8 cellular contexts compared by ENCODE assay signal in genomic region chr2:121810959-121811853, GRCh38. TPM values are rescaled to one million over a fixed set of nuclear protein-coding genes. Genes with fewer than 3 reads are reported as not detected.
DNase-seq lines count a peak whose midpoint lies in the region; ATAC-seq, FAIRE-seq and TF ChIP-seq lines count a peak whose summit lies in the region.

No MANE protein-coding gene starts in this region.

- H3K4me1 ChIP-seq in HEK293 (ENCODE audit: control insufficient read depth, insufficient read depth, low read length) (no peaks in the 10 kb centered on the region), RWPE2 (ENCODE audit: insufficient read depth, poor library complexity, severe bottlenecking) (no peaks in the 10 kb centered on the region), endothelial cell of umbilical vein (ENCODE audit: control insufficient read depth, extremely low read depth, insufficient read depth, low read length) (no peaks in the 10 kb centered on the region), mucosa of descending colon (ENCODE audit: low read depth) (no peaks in the 10 kb centered on the region)

- no peaks in the 10 kb centered on the region for H3K9me1 ChIP-seq in endothelial cell of umbilical vein (replicated peaks; ENCODE audit: control insufficient read depth, extremely low read depth, insufficient read depth, low read length)

- dilution Hi-C loops in endothelial cell of umbilical vein (cut with MboI; ENCODE audit: extremely low pct_ligation_motif_present, low sequenced_read_pairs): no loop called here

- peak; percentile 97 for FAIRE-seq in endothelial cell of umbilical vein (lab: Jason Lieb, UNC)

- H3K4me2 ChIP-seq in endothelial cell of umbilical vein (ENCODE audit: insufficient read depth, low read length): no peak overlapping the region

- no peak overlapping the region for H3K9ac ChIP-seq in endothelial cell of umbilical vein (replicated peaks; ENCODE audit: extremely low read depth, insufficient read depth, low read length)

- peak; percentile 25 for DNase-seq in stimulated activated CD4-positive, alpha-beta T cell treated with anti-CD3 and anti-CD28 coated beads, Interleukin-15, amount 100 ng/mL, for 24 hours
- DNase-seq in stimulated activated CD4-positive, alpha-beta T cell treated with anti-CD3 and anti-CD28 coated beads, Interleukin-1b, Interleukin-23, amount 100 ng/mL, for 48 hours: no peak
- peak; percentile 44 for DNase-seq in MG63
- no peak for DNase-seq in RWPE2 (ENCODE audit: low spot score)
- DNase-seq in endothelial cell of umbilical vein (ENCODE audit: low read depth, low spot score): peak; percentile 62
- peak in 2 of 3 donors; percentile 42 to 47 for DNase-seq in mucosa of descending colon

- no peaks in the 10 kb centered on the region for H4K20me1 ChIP-seq in endothelial cell of umbilical vein (replicated peaks; ENCODE audit: control insufficient read depth, extremely low read depth, insufficient read depth, low read length)

- H3K27me3 ChIP-seq in MG63 (no peaks in the 10 kb centered on the region), RWPE2 (ENCODE audit: insufficient read depth, poor library complexity, severe bottlenecking) (no peaks in the 10 kb centered on the region), endothelial cell of umbilical vein (ENCODE audit: control insufficient read depth in 2 of 2, insufficient read depth in 2 of 2, low read length in 2 of 2) (peaks cover 0 to 2% of the 10 kb centered on the region in 2 experiments)

- TF ChIP-seq CTCF in HEK293 (tag by site-specific recombination; IDR thresholded peaks at IDR 0.05) (peak; percentile 32; the same call in 1 of the 2 replicates), RWPE2 (IDR thresholded peaks at IDR 0.05; ENCODE audit: poor library complexity, severe bottlenecking) (peak; percentile 81), endothelial cell of umbilical vein (IDR thresholded peaks at IDR 0.05; ENCODE audit: extremely low read depth in 1 of 2, insufficient read depth in 1 of 2, low read depth in 1 of 2, low read length in 2 of 2) (peak; percentile 50 to 61), mucosa of descending colon (IDR thresholded peaks at IDR 0.05) (no peak)

- CTCF ChIA-PET in HEK293 (lab: Yijun Ruan, JAX) (interaction anchor here (0.5 to 1.3 kb wide), 29 partner anchors 8 to 1831 kb away, joined by 3 to 8 read pairs (median 3); no protein-coding TSS in a partner anchor), endothelial cell of umbilical vein (lab: Charles Lee) (interaction anchor here (0.7 to 1.6 kb wide), 18 partner anchors 9 to 431 kb away, joined by 3 to 16 read pairs (median 3); no protein-coding TSS in a partner anchor)

- H3K4me3 ChIP-seq in HEK293 (ENCODE audit: low read depth, low read length) (no peak overlapping the region), MG63 (no peak overlapping the region), RWPE2 (ENCODE audit: severe bottlenecking) (no peak overlapping the region), endothelial cell of umbilical vein (replicated peaks in 1 of 3; ENCODE audit: insufficient read depth in 1 of 3, low read depth in 1 of 3, low read length in 3 of 3) (no peak overlapping the region), mucosa of descending colon (no peak overlapping the region)

- no peak overlapping the region for H3K27ac ChIP-seq in HEK293 (ENCODE audit: extremely low read depth, low read depth, low read length)
- H3K27ac ChIP-seq in RWPE2 (ENCODE audit: poor library complexity, severe bottlenecking): no peak overlapping the region
- H3K27ac ChIP-seq in endothelial cell of umbilical vein (ENCODE audit: insufficient read depth, low read depth, low read length): no peak overlapping the region

- H3K36me3 ChIP-seq in HEK293 (ENCODE audit: control insufficient read depth in 2 of 2, insufficient read depth in 1 of 2, low read length in 2 of 2): no peaks in the 10 kb centered on the region
- no peaks in the 10 kb centered on the region for H3K36me3 ChIP-seq in MG63
- no peaks in the 10 kb centered on the region for H3K36me3 ChIP-seq in RWPE2 (ENCODE audit: low read depth)
- H3K36me3 ChIP-seq in endothelial cell of umbilical vein (ENCODE audit: control insufficient read depth in 2 of 2, extremely low read depth in 1 of 2, insufficient read depth in 2 of 2, low read length in 2 of 2): no peaks in the 10 kb centered on the region
- H3K36me3 ChIP-seq in mucosa of descending colon (ENCODE audit: low read depth): no peaks in the 10 kb centered on the region

- intact Hi-C loops in endothelial cell of umbilical vein (cut with micrococcal nuclease): no loop called here
- intact Hi-C loops in mucosa of descending colon (cut with DNase I, micrococcal nuclease): no loop called here

- BruUV-seq in endothelial cell of umbilical vein (replicated peaks; lab: Mats Ljungman, UMichigan): no TSS peak

- POLR2A ChIA-PET in HEK293 (lab: Yijun Ruan, JAX) (no interaction called here), endothelial cell of umbilical vein (lab: Charles Lee) (no interaction called here)

- H3K9me3 ChIP-seq in HEK293 (ENCODE audit: control insufficient read depth, insufficient read depth, low read depth, low read length) (no peaks in the 10 kb centered on the region), MG63 (no peaks in the 10 kb centered on the region), RWPE2 (ENCODE audit: severe bottlenecking) (no peaks in the 10 kb centered on the region), endothelial cell of umbilical vein (replicated peaks; ENCODE audit: control insufficient read depth, insufficient read depth, low read length) (no peaks in the 10 kb centered on the region), mucosa of descending colon (no peaks in the 10 kb centered on the region)

- H2AFZ ChIP-seq in endothelial cell of umbilical vein (ENCODE audit: low read depth, low read length): peak overlapping the region; percentile 13

- peak; percentile 85 for ATAC-seq in RWPE2 (ENCODE audit: low read depth)
- peak; percentile 87 for ATAC-seq in mucosa of descending colon
- ATAC-seq in HG02840 (IDR thresholded peaks at IDR 0.05; ENCODE audit: low FRiP score, unreplicated experiment): no peak

- H3K79me2 ChIP-seq in endothelial cell of umbilical vein (ENCODE audit: control insufficient read depth, insufficient read depth, low read length): no peaks in the 10 kb centered on the region

- TF ChIP-seq POLR2A in endothelial cell of umbilical vein (IDR thresholded peaks at IDR 0.05; ENCODE audit: low read depth, low read length): no peak

TF ChIP-seq in HEK293, 187 proteins besides CTCF, POLR2A, EP300 and RAD21 (continues in another document):
- TF ChIP-seq PBX3 (CRISPR knock-in tag; IDR thresholded peaks at IDR 0.05) (no peak), ZNF433 (tag by site-specific recombination; IDR thresholded peaks at IDR 0.05; ENCODE audit: low read depth) (no peak), ZNF155 (tag by site-specific recombination; IDR thresholded peaks at IDR 0.05) (no peak)

TF ChIP-seq in endothelial cell of umbilical vein, 7 proteins besides CTCF, POLR2A, EP300 and RAD21:
- TF ChIP-seq MYC (IDR thresholded peaks at IDR 0.05; ENCODE audit: low read depth, low read length) (no peak), EZH2 (IDR thresholded peaks at IDR 0.05; ENCODE audit: borderline replicate concordance, low read depth, low read length, severe bottlenecking) (no peak), GATA2 (IDR thresholded peaks at IDR 0.05; ENCODE audit: insufficient read depth, insufficient read length, low read depth, low read length) (no peak), JUN (IDR thresholded peaks at IDR 0.05; ENCODE audit: borderline replicate concordance, insufficient read depth, insufficient read length, low read depth) (no peak), POLR2AphosphoS5 (IDR thresholded peaks at IDR 0.05; ENCODE audit: insufficient read depth, low read depth, low read length) (no peak), FOS (IDR thresholded peaks at IDR 0.05; ENCODE audit: borderline replicate concordance, insufficient read depth, low read length) (no peak), MAX (IDR thresholded peaks at IDR 0.05; ENCODE audit: insufficient read depth, insufficient read length) (no peak)

RNA-seq across cellular contexts. Expression of gene TSN, which starts 55.8 kb away (rescaled TPM):
- 24.0 and 29.2 TPM in 2 replicates for total RNA-seq in MG63 (2014; rRNA removed; shearing (Covaris generic); ENCODE audit: low replicate concordance)
- total RNA-seq in endothelial cell of umbilical vein (76.1 and 79.8 TPM in 2 replicates), mucosa of descending colon (10 to 100 TPM; 45.9 to 52.4 (median 47.3) TPM)
- polyA plus RNA-seq in endothelial cell of umbilical vein: 24.6 and 33.2 TPM in 2 replicates
- 40.6 and 42.6 TPM in 2 replicates for polyA plus RNA-seq in endothelial cell of umbilical vein (2011; cell fraction: cytosol; rRNA removed)
- polyA plus RNA-seq in endothelial cell of umbilical vein (2011; cell fraction: nucleus; rRNA removed): 17.9 and 26.3 TPM in 2 replicates
- 47.8 and 67.8 TPM in 2 replicates for polyA plus RNA-seq in endothelial cell of umbilical vein (2012)
- polyA minus RNA-seq in endothelial cell of umbilical vein: 42.2 and 45.0 TPM in 2 replicates
- polyA minus RNA-seq in endothelial cell of umbilical vein (2011; cell fraction: cytosol; rRNA and poly(A)+ RNA removed): 28.1 TPM
- polyA minus RNA-seq in endothelial cell of umbilical vein (2011; cell fraction: nucleus; rRNA and poly(A)+ RNA removed): 23.9 and 38.6 TPM in 2 replicates

Comparison
In these comparisons a context has a peak if more than half of its experiments do, and no peak if none do; other contexts are left out.
1. DNase-seq: peak in stimulated activated CD4-positive, alpha-beta T cell treated with anti-CD3 and anti-CD28 coated beads, Interleukin-15, amount 100 ng/mL, for 24 hours (single experiment), MG63 (single experiment), endothelial cell of umbilical vein (single experiment) and mucosa of descending colon (2 of 3); none in stimulated activated CD4-positive, alpha-beta T cell treated with anti-CD3 and anti-CD28 coated beads, Interleukin-1b, Interleukin-23, amount 100 ng/mL, for 48 hours (single experiment) and RWPE2 (single experiment).